28 cellular contexts compared by ENCODE assay signal in the genomic region with DNA sequence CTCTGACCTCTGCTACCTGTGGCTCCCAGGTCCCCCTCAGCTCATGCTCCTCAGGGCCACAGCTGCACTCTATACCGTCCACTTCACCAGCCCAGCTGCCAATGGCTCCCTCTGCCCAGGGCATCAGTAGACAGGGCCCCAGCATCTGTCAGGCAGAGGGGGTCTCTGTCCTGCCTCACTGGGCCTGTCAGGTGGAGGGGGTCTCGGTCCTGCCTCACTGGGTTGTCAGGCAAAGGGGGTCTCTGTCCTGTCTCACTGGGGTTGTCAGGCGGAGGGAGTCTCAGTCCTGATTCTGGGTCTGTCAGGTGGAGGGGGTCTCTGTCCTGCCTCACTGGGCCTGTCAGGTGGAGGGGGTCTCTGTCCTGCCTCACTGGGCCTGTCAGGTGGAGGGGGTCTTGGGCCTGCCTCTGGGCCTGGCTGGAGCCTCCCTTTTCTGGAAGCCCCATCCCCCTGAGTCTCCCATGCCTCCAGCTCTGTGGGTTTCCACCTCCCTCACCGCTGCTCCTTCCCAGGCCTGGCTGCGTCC. TPM values are rescaled to one million over a fixed set of nuclear protein-coding genes. Genes with fewer than 3 reads are reported as not detected.
A peak's percentile ranks its signal among the peaks of the same experiment; 100 is the strongest.
DNase-seq lines count a peak whose midpoint lies in the region; ATAC-seq, FAIRE-seq and TF ChIP-seq lines count a peak whose summit lies in the region.
"Had no signal": no experiment of that assay in that cellular context is flagged by ENCODE, and none has a peak within 500 bp of the region (broad histone marks: within the 10 kb centered on the region; RNA-seq: fewer than 3 reads in every experiment).

No MANE protein-coding gene starts in this region.

- no peak for ATAC-seq in HCT116
- ATAC-seq: foreskin keratinocyte; HepG2; naive thymus-derived CD4-positive, alpha-beta T cell had no signal

- H3K4me2 ChIP-seq in HCT116 (ENCODE audit: low read length) (peak overlapping the region; percentile 97), hepatocyte (no peak overlapping the region)

- peak overlapping the region; percentile 64 for H3K4me3 ChIP-seq in HCT116 (replicated peaks in 1 of 2; ENCODE audit: low read depth in 1 of 2, low read length in 2 of 2)
- H3K4me3 ChIP-seq in hepatocyte, result no peak overlapping the region
- H3K4me3 ChIP-seq: BLaER1, cardiac muscle cell, esophagus squamous epithelium, lung, Peyer's patch, thyroid gland had no signal

- POLR2A ChIA-PET in HCT116 (lab: Charles Lee), result interaction anchor here (1.2 to 1.5 kb wide), 3 partner anchors 9 to 13 kb away, joined by 5 to 10 read pairs (median 6); no protein-coding TSS in a partner anchor

- H3K79me2 ChIP-seq in HCT116 (ENCODE audit: insufficient read depth, low read length), result no peaks in the 10 kb centered on the region
- no peaks in the 10 kb centered on the region for H3K79me2 ChIP-seq in hepatocyte
- H3K79me2 ChIP-seq: parathyroid adenoma had no signal

- peak overlapping the region; percentile 58 for H3K9ac ChIP-seq in HCT116 (ENCODE audit: low read length)
- H3K9ac ChIP-seq: BLaER1, parathyroid adenoma had no signal

- H3K9me3 ChIP-seq in HCT116 (ENCODE audit: control insufficient read depth in 1 of 2, insufficient read depth in 1 of 2, low read depth in 1 of 2, low read length in 2 of 2) (no peaks in the 10 kb centered on the region), hepatocyte (ENCODE audit: low read depth) (no peaks in the 10 kb centered on the region)
- H3K9me3 ChIP-seq: BLaER1, esophagus squamous epithelium, Peyer's patch, thyroid gland had no signal

- H3K4me1 ChIP-seq in HCT116 (ENCODE audit: control insufficient read depth in 1 of 2, insufficient read depth in 2 of 2, low read length in 2 of 2), result peaks cover 15 to 28% of the 10 kb centered on the region in 2 experiments
- H3K4me1 ChIP-seq in hepatocyte (ENCODE audit: insufficient read depth), result no peaks in the 10 kb centered on the region
- H3K4me1 ChIP-seq: foreskin keratinocyte, Peyer's patch had no signal

- H3K36me3 ChIP-seq in HCT116 (ENCODE audit: control insufficient read depth in 1 of 2, insufficient read depth in 2 of 2, low read length in 2 of 2) (no peaks in the 10 kb centered on the region), hepatocyte (replicated peaks; ENCODE audit: insufficient read depth, low read depth) (no peaks in the 10 kb centered on the region)
- H3K36me3 ChIP-seq: BLaER1, cardiac muscle cell, esophagus squamous epithelium, thyroid gland had no signal

- no peaks in the 10 kb centered on the region for H3K27me3 ChIP-seq in HCT116 (ENCODE audit: insufficient read depth, low read length)
- H3K27me3 ChIP-seq in hepatocyte, result no peaks in the 10 kb centered on the region
- H3K27me3 ChIP-seq: BLaER1, cardiac muscle cell, Peyer's patch, thyroid gland had no signal

- 95% methylated on average over 5 of the region's 5 CpGs for WGBS in hepatocyte (ENCODE audit: low lambda C conversion rate, missing lambda C conversion rate)

- no TSS peak for BruUV-seq in HCT116 (replicated peaks; lab: Mats Ljungman, UMichigan)

- DNase-seq in GM12892 (ENCODE audit: insufficient read length), result peak; percentile 2
- DNase-seq in HCT116 (ENCODE audit: low read depth, low spot score), result no peak
- DNase-seq in hepatocyte (ENCODE audit: low spot score), result peak; percentile 2
- peak; percentile 12 for DNase-seq in stimulated activated CD8-positive, alpha-beta memory T cell treated with anti-CD3 and anti-CD28 coated beads, Interleukin-4, amount 100 ng/mL, for 48 hours
- DNase-seq in NAMALWA (ENCODE audit: low spot score), result no peak
- no peak for DNase-seq in LoVo (ENCODE audit: low spot score)
- no peak for DNase-seq in stimulated activated CD4-positive, alpha-beta T cell treated with anti-CD3 and anti-CD28 coated beads, Interleukin-12 subunit alpha, Interleukin-12 subunit beta, amount 100 ng/mL, for 4 hours
- DNase-seq: activated CD4-positive, alpha-beta T cell treated with anti-CD3 and anti-CD28 coated beads for 48 hours; activated gamma-delta T cell treated with Interleukin-2 at 50 U/mL for 16 hours; dermis blood vessel endothelial cell; DMS153; esophagus squamous epithelium; foreskin keratinocyte; naive thymus-derived CD4-positive, alpha-beta T cell; NCI-H146; NCI-H2107; NCI-H446 treated with DMSO at 0.1 percent for 48 hours; NCI-H774; stimulated activated CD4-positive, alpha-beta T cell treated with anti-CD3 and anti-CD28 coated beads, Interleukin-2, amount 100 ng/mL, for 24 hours; thyroid gland had no signal

- no peaks in the 10 kb centered on the region for H4K20me1 ChIP-seq in HCT116 (ENCODE audit: insufficient read depth)
- no peaks in the 10 kb centered on the region for H4K20me1 ChIP-seq in hepatocyte (ENCODE audit: insufficient read depth, poor library complexity, severe bottlenecking)
- H4K20me1 ChIP-seq: BLaER1 had no signal

- TF ChIP-seq POLR2A in GM12892 (IDR thresholded peaks at IDR 0.05; ENCODE audit: low read depth, low read length) (no peak), HCT116 (IDR thresholded peaks at IDR 0.05; ENCODE audit: borderline replicate concordance, extremely low read depth, insufficient read depth, insufficient read length) (no peak)

- RAD21 ChIA-PET in HCT116 (lab: Charles Lee; ENCODE audit: low non-redundant PET in 1 of 2, low total read pairs in 2 of 2, uncharacterized antibody in 2 of 2, unreplicated experiment in 2 of 2), result no interaction called here

- intact Hi-C loops in HCT116 (cut with micrococcal nuclease), result loop anchor here (5.0 kb wide), 1 partner anchor 97 kb away; no protein-coding TSS in a partner anchor

- peak overlapping the region; percentile 43; the same call in 1 of the 2 replicates for H3K27ac ChIP-seq in HCT116 (ENCODE audit: low read depth, low read length)
- no peak overlapping the region for H3K27ac ChIP-seq in hepatocyte
- H3K27ac ChIP-seq: BLaER1, cardiac muscle cell, esophagus squamous epithelium, foreskin keratinocyte, parathyroid adenoma, Peyer's patch, thyroid gland, VCaP had no signal

- no peak for TF ChIP-seq RAD21 in HCT116 (IDR thresholded peaks at IDR 0.05; ENCODE audit: low read depth)

- H3K9me2 ChIP-seq in HCT116 (ENCODE audit: insufficient read depth) (no peaks in the 10 kb centered on the region), hepatocyte (replicated peaks; ENCODE audit: insufficient read depth) (no peaks in the 10 kb centered on the region)

- TF ChIP-seq CTCF in HCT116 (IDR thresholded peaks at IDR 0.05 in 2 of 3, conservative IDR thresholded peaks at IDR 0.05 in 1 of 3; ENCODE audit: borderline replicate concordance in 1 of 3, insufficient read depth in 1 of 3, low read depth in 2 of 3, low read length in 2 of 3) (no peak), hepatocyte (IDR thresholded peaks at IDR 0.05; ENCODE audit: poor library complexity) (no peak)

- no peak overlapping the region for H2AFZ ChIP-seq in HCT116 (ENCODE audit: low read depth, low read length, poor library complexity, severe bottlenecking)
- no peak overlapping the region for H2AFZ ChIP-seq in hepatocyte

- FAIRE-seq in GM12892 (lab: Jason Lieb, UNC), result no peak
- FAIRE-seq: astrocyte, HepG2 had no signal

- CTCF ChIA-PET in HCT116 (lab: Charles Lee), result interaction anchor here (1.5 kb wide), 1 partner anchor 139 kb away, joined by 6 read pairs; no protein-coding TSS in a partner anchor

TF ChIP-seq in HCT116, 20 proteins besides CTCF, POLR2A, EP300 and RAD21 (continues in another document):
- no peak for TF ChIP-seq JUND (IDR thresholded peaks at IDR 0.05)
- TF ChIP-seq FOSL1 (IDR thresholded peaks at IDR 0.05; ENCODE audit: low read depth), result no peak
- TF ChIP-seq, protein P1, sequence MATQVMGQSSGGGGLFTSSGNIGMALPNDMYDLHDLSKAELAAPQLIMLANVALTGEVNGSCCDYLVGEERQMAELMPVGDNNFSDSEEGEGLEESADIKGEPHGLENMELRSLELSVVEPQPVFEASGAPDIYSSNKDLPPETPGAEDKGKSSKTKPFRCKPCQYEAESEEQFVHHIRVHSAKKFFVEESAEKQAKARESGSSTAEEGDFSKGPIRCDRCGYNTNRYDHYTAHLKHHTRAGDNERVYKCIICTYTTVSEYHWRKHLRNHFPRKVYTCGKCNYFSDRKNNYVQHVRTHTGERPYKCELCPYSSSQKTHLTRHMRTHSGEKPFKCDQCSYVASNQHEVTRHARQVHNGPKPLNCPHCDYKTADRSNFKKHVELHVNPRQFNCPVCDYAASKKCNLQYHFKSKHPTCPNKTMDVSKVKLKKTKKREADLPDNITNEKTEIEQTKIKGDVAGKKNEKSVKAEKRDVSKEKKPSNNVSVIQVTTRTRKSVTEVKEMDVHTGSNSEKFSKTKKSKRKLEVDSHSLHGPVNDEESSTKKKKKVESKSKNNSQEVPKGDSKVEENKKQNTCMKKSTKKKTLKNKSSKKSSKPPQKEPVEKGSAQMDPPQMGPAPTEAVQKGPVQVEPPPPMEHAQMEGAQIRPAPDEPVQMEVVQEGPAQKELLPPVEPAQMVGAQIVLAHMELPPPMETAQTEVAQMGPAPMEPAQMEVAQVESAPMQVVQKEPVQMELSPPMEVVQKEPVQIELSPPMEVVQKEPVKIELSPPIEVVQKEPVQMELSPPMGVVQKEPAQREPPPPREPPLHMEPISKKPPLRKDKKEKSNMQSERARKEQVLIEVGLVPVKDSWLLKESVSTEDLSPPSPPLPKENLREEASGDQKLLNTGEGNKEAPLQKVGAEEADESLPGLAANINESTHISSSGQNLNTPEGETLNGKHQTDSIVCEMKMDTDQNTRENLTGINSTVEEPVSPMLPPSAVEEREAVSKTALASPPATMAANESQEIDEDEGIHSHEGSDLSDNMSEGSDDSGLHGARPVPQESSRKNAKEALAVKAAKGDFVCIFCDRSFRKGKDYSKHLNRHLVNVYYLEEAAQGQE (IDR thresholded peaks at IDR 0.05; ENCODE audit: low read depth), result no peak
- TF ChIP-seq YY1 (IDR thresholded peaks at IDR 0.05; ENCODE audit: extremely low read depth, insufficient replicate concordance, low read depth, low read length), result no peak
- no peak for TF ChIP-seq ELF1 (IDR thresholded peaks at IDR 0.05; ENCODE audit: borderline replicate concordance, low read depth)

RNA-seq across cellular contexts. Expression of a gene that starts 19.9 kb away (rescaled TPM):
- polyA plus RNA-seq in GM12892 (2012; ENCODE audit: missing spikeins), result not detected
- total RNA-seq in HCT116 (2021; ENCODE audit: unreplicated experiment) (14.0 TPM), hepatocyte (1.4 and 2.2 TPM in 2 replicates)
- polyA plus RNA-seq in HCT116 (2012), result 8.4 and 8.9 TPM in 2 replicates
- polyA plus RNA-seq in hepatocyte, result 5.9 and 7.5 TPM in 2 replicates
- polyA plus RNA-seq: naive thymus-derived CD4-positive, alpha-beta T cell had no signal

Comparison
In these comparisons a context has a peak if more than half of its experiments do, and no peak if none do; other contexts are left out.
1. DNase-seq: peak in GM12892 (single experiment), hepatocyte (single experiment) and stimulated activated CD8-positive, alpha-beta memory T cell treated with anti-CD3 and anti-CD28 coated beads, Interleukin-4, amount 100 ng/mL, for 48 hours (single experiment); none in HCT116 (single experiment), NAMALWA (single experiment), LoVo (single experiment) and stimulated activated CD4-positive, alpha-beta T cell treated with anti-CD3 and anti-CD28 coated beads, Interleukin-12 subunit alpha, Interleukin-12 subunit beta, amount 100 ng/mL, for 4 hours (single experiment).